22 cellular contexts compared by ENCODE assay signal in genomic region chr9:112144807-112145206, GRCh38.
"Had no signal": no experiment of that assay in that cellular context is flagged by ENCODE, and none has a peak within 500 bp of the region (broad histone marks: within the 10 kb centered on the region; RNA-seq: fewer than 3 reads in every experiment).

No MANE protein-coding gene starts in this region.

- H3K9me3 Mint-ChIP-seq: activated CD4-positive, alpha-beta memory T cell treated with anti-CD3 and anti-CD28 coated beads, Interleukin-2, amount 10 ng/mL, durations not matched to agents 7 days and 5 days; activated T-helper 2 cell treated with anti-CD3 and anti-CD28 coated beads, Interferon-gamma antibody, Interleukin-2, Interleukin-4, amounts not matched to agents 10 μg/mL and 5 μg/mL and 100 μg/mL, durations not matched to agents 14 hours and 24 hours and 36 hours; brain; naive thymus-derived CD8-positive, alpha-beta T cell; T-cell; type B pancreatic cell had no signal

- H3K4me1 ChIP-seq: gastroesophageal sphincter, heart left ventricle, psoas muscle, stomach had no signal

- ATAC-seq: activated CD8-positive, alpha-beta memory T cell treated with anti-CD3 and anti-CD28 coated beads, Interleukin-2, amount 10 ng/mL, durations not matched to agents 7 days and 5 days; esophagus mucosa; gastroesophageal sphincter; heart left ventricle; naive thymus-derived CD8-positive, alpha-beta T cell; psoas muscle; right cardiac atrium; T-cell had no signal

- H3K36me3 ChIP-seq: gastroesophageal sphincter, ovary had no signal

- H3K27ac ChIP-seq: gastroesophageal sphincter, heart left ventricle, ovary, psoas muscle, skin epidermis, stomach had no signal

- H3K27ac Mint-ChIP-seq: activated CD4-positive, alpha-beta memory T cell treated with anti-CD3 and anti-CD28 coated beads, Interleukin-2, amount 10 ng/mL, durations not matched to agents 7 days and 5 days; activated CD8-positive, alpha-beta memory T cell treated with anti-CD3 and anti-CD28 coated beads, Interleukin-2, amount 10 ng/mL, durations not matched to agents 7 days and 5 days; activated T-helper 2 cell treated with anti-CD3 and anti-CD28 coated beads, Interferon-gamma antibody, Interleukin-2, Interleukin-4, amounts not matched to agents 10 μg/mL and 5 μg/mL and 100 μg/mL, durations not matched to agents 14 hours and 24 hours and 36 hours; brain; naive thymus-derived CD8-positive, alpha-beta T cell; T-cell; type B pancreatic cell had no signal

- H3K9me3 ChIP-seq: gastroesophageal sphincter, heart left ventricle, ovary, psoas muscle, stomach had no signal

- H3K4me1 Mint-ChIP-seq: activated CD4-positive, alpha-beta memory T cell treated with anti-CD3 and anti-CD28 coated beads, Interleukin-2, amount 10 ng/mL, durations not matched to agents 7 days and 5 days; T-cell had no signal

- DNase-seq: activated CD4-positive, alpha-beta memory T cell treated with anti-CD3 and anti-CD28 coated beads, Interleukin-2, amount 10 ng/mL, durations not matched to agents 7 days and 5 days; activated CD4-positive, alpha-beta T cell treated with anti-CD3 and anti-CD28 coated beads for 48 hours; activated CD4-positive, CD25-positive, alpha-beta regulatory T cell; activated CD8-positive, alpha-beta memory T cell treated with anti-CD3 and anti-CD28 coated beads, Interleukin-2, amount 10 ng/mL, durations not matched to agents 7 days and 5 days; activated naive CD4-positive, alpha-beta T cell treated with Interleukin-2 at 50 U/mL for 16 hours; anterior cingulate cortex; central memory CD4-positive, alpha-beta T cell; heart left ventricle; naive thymus-derived CD8-positive, alpha-beta T cell; ovary; psoas muscle; right cardiac atrium; stimulated activated CD4-positive, alpha-beta T cell treated with anti-CD3 and anti-CD28 coated beads, Interleukin-15, amount 100 ng/mL, for 24 hours; stimulated activated CD4-positive, alpha-beta T cell treated with anti-CD3 and anti-CD28 coated beads, Interleukin-2, amount 100 ng/mL, for 48 hours; stomach; T-cell had no signal

- H3K27me3 Mint-ChIP-seq: activated CD4-positive, alpha-beta memory T cell treated with anti-CD3 and anti-CD28 coated beads, Interleukin-2, amount 10 ng/mL, durations not matched to agents 7 days and 5 days; activated CD8-positive, alpha-beta memory T cell treated with anti-CD3 and anti-CD28 coated beads, Interleukin-2, amount 10 ng/mL, durations not matched to agents 7 days and 5 days; brain; naive thymus-derived CD8-positive, alpha-beta T cell; T-cell; type B pancreatic cell had no signal

- H3K27me3 ChIP-seq: gastroesophageal sphincter, heart left ventricle, ovary, stomach had no signal

- H3K4me3 Mint-ChIP-seq: activated CD4-positive, alpha-beta memory T cell treated with anti-CD3 and anti-CD28 coated beads, Interleukin-2, amount 10 ng/mL, durations not matched to agents 7 days and 5 days; activated CD8-positive, alpha-beta memory T cell treated with anti-CD3 and anti-CD28 coated beads, Interleukin-2, amount 10 ng/mL, durations not matched to agents 7 days and 5 days; brain; naive thymus-derived CD8-positive, alpha-beta T cell; T-cell; type B pancreatic cell had no signal

- H3K4me3 ChIP-seq: gastroesophageal sphincter, heart left ventricle, ovary, psoas muscle, skin epidermis, stomach had no signal
